ENCODE assay signal across 1 cellular context in the genomic region with DNA sequence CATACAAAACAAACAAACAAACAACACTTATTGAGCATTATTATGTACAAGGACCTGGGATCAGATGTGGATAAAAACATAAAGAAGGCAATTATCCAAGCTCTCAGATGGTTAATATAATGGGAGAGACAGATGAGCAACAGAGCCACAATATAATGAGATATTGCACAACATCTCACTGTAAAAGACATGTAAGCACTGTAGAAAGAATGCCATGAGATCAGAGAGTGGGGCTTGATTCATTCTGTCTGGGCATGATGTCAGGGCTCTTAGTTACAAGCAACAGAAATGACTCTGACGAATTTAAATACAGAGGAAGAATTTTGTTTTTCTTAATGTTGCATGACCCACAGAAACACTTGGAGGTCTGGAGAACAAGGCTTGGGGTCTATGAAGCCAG.
TF ChIP-seq lines count a peak whose summit lies in the region.

No MANE protein-coding gene starts in this region.

TF ChIP-seq in SK-N-SH, 30 proteins besides CTCF, POLR2A, EP300 and RAD21 (continued from another document):
- TF ChIP-seq, protein P1, sequence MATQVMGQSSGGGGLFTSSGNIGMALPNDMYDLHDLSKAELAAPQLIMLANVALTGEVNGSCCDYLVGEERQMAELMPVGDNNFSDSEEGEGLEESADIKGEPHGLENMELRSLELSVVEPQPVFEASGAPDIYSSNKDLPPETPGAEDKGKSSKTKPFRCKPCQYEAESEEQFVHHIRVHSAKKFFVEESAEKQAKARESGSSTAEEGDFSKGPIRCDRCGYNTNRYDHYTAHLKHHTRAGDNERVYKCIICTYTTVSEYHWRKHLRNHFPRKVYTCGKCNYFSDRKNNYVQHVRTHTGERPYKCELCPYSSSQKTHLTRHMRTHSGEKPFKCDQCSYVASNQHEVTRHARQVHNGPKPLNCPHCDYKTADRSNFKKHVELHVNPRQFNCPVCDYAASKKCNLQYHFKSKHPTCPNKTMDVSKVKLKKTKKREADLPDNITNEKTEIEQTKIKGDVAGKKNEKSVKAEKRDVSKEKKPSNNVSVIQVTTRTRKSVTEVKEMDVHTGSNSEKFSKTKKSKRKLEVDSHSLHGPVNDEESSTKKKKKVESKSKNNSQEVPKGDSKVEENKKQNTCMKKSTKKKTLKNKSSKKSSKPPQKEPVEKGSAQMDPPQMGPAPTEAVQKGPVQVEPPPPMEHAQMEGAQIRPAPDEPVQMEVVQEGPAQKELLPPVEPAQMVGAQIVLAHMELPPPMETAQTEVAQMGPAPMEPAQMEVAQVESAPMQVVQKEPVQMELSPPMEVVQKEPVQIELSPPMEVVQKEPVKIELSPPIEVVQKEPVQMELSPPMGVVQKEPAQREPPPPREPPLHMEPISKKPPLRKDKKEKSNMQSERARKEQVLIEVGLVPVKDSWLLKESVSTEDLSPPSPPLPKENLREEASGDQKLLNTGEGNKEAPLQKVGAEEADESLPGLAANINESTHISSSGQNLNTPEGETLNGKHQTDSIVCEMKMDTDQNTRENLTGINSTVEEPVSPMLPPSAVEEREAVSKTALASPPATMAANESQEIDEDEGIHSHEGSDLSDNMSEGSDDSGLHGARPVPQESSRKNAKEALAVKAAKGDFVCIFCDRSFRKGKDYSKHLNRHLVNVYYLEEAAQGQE (IDR thresholded peaks at IDR 0.05; ENCODE audit: low read depth, low read length), result no peak
- no peak for TF ChIP-seq RFX5 (IDR thresholded peaks at IDR 0.05; ENCODE audit: low read length)
- no peak for TF ChIP-seq GATA2 (CRISPR knock-in tag; IDR thresholded peaks at IDR 0.05)
- TF ChIP-seq RCOR1 (IDR thresholded peaks at IDR 0.05; ENCODE audit: low read length), result no peak
- no peak for TF ChIP-seq MEF2A (IDR thresholded peaks at IDR 0.05; ENCODE audit: borderline replicate concordance, low read depth)
- TF ChIP-seq, protein P2, sequence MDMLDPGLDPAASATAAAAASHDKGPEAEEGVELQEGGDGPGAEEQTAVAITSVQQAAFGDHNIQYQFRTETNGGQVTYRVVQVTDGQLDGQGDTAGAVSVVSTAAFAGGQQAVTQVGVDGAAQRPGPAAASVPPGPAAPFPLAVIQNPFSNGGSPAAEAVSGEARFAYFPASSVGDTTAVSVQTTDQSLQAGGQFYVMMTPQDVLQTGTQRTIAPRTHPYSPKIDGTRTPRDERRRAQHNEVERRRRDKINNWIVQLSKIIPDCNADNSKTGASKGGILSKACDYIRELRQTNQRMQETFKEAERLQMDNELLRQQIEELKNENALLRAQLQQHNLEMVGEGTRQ (IDR thresholded peaks at IDR 0.05; ENCODE audit: borderline replicate concordance, low read depth, low read length), result no peak
- TF ChIP-seq ELF1 (IDR thresholded peaks at IDR 0.05), result no peak
